ENCODE assay signal across 26 cellular contexts in the genomic region with DNA sequence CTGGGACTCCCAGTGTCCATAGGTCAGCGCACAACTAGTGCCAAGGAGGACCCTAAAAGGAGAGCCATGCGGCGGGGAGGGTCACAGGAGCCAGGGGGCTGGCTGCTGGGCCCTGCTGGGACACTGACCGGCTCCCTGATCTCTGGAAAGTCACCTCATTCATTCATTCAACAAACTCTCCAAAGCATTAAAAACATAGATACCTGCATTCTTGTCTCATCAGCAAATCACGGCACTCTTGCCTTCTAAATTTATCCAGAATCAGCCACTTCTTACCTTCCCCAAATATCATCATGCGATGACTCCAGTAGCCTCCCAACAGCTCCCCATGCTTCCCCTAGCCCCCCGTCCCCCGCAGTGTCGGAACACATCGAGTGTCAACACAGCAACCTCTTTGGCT.
DNase-seq lines count a peak whose midpoint lies in the region; ATAC-seq, FAIRE-seq and TF ChIP-seq lines count a peak whose summit lies in the region.
"Had no signal": no experiment of that assay in that cellular context is flagged by ENCODE, and none has a peak within 500 bp of the region (broad histone marks: within the 10 kb centered on the region; RNA-seq: fewer than 3 reads in every experiment).

No MANE protein-coding gene starts in this region.

- FAIRE-seq in A549 (lab: Jason Lieb, UNC) (no peak), K562 (lab: Jason Lieb, UNC) (no peak)
- FAIRE-seq: kidney, RCC 7860 had no signal

- intact Hi-C loops in K562 (cut with micrococcal nuclease) (loop anchor here (10.0 kb wide), 1 partner anchor 46 kb away; no protein-coding TSS in a partner anchor), sigmoid colon (cut with DNase I) (no loop called here)

- no peaks in the 10 kb centered on the region for H3K79me2 ChIP-seq in K562 (ENCODE audit: control insufficient read depth, insufficient read depth, low read length)

- CTCF ChIA-PET in A549 (lab: Yijun Ruan, JAX) (no interaction called here), K562 (lab: Yijun Ruan, JAX; ENCODE audit: low intra/inter-chr PET ratio) (no interaction called here)

- TF ChIP-seq RAD21 in A549 (conservative IDR thresholded peaks at IDR 0.05 in 1 of 2, IDR thresholded peaks at IDR 0.05 in 1 of 2) (no peak), K562 (CRISPR knock-in tag; conservative IDR thresholded peaks at IDR 0.05 in 1 of 2, IDR thresholded peaks at IDR 0.05 in 1 of 2) (no peak)

- TF ChIP-seq POLR2A in A549 (IDR thresholded peaks at IDR 0.05; ENCODE audit: low read length) (no peak), K562 (conservative IDR thresholded peaks at IDR 0.05) (no peak), sigmoid colon (IDR thresholded peaks at IDR 0.05) (no peak), tibial nerve (IDR thresholded peaks at IDR 0.05) (no peak)

- H3K4me2 ChIP-seq in A549, result no peak overlapping the region
- peak overlapping the region; percentile 65 for H3K4me2 ChIP-seq in BLaER1
- no peak overlapping the region for H3K4me2 ChIP-seq in K562 (ENCODE audit: insufficient read depth, low read length)

- no peaks in the 10 kb centered on the region for H3K36me3 ChIP-seq in BLaER1
- H3K36me3 ChIP-seq in K562 (ENCODE audit: control insufficient read depth, insufficient read depth, low read length), result no peaks in the 10 kb centered on the region
- H3K36me3 ChIP-seq in sigmoid colon, result no peaks in the 10 kb centered on the region
- no peaks in the 10 kb centered on the region for H3K36me3 ChIP-seq in tibial nerve
- H3K36me3 ChIP-seq: adrenal gland, HAP-1, lower lobe of right lung, SJCRH30, stomach, tibial artery had no signal

- in situ Hi-C loops in K562 (cut with MboI), result no loop called here

- no peak overlapping the region for H3K4me3 ChIP-seq in A549
- no peak overlapping the region for H3K4me3 ChIP-seq in BLaER1
- H3K4me3 ChIP-seq in K562, result no peak overlapping the region
- H3K4me3 ChIP-seq in sigmoid colon, result no peak overlapping the region
- no peak overlapping the region for H3K4me3 ChIP-seq in tibial nerve
- H3K4me3 ChIP-seq: adrenal gland, body of pancreas, HAP-1, lower lobe of right lung, SJCRH30, stomach, tibial artery had no signal

- H3K4me1 ChIP-seq in A549, result peaks cover 37% of the 10 kb centered on the region
- H3K4me1 ChIP-seq in BLaER1, result peaks cover 59% of the 10 kb centered on the region
- peaks cover 32 to 41% of the 10 kb centered on the region in 2 experiments for H3K4me1 ChIP-seq in K562 (replicated peaks in 1 of 2; ENCODE audit: control insufficient read depth in 2 of 2, insufficient read depth in 2 of 2, low read length in 2 of 2)
- H3K4me1 ChIP-seq in sigmoid colon, result peaks cover 0 to 10% (median 8%) of the 10 kb centered on the region in 4 donors
- H3K4me1 ChIP-seq in tibial nerve, result peaks cover 0 to 27% (median 10%) of the 10 kb centered on the region in 4 donors

- no peak overlapping the region for H2AFZ ChIP-seq in K562 (ENCODE audit: low read depth, low read length)

- ATAC-seq in A549 (no peak), K562 (no peak), HG02938 (IDR thresholded peaks at IDR 0.05; ENCODE audit: unreplicated experiment) (no peak)
- ATAC-seq: body of pancreas; lower lobe of right lung; naive thymus-derived CD8-positive, alpha-beta T cell had no signal

- H3K9me3 ChIP-seq in A549 (no peaks in the 10 kb centered on the region), BLaER1 (no peaks in the 10 kb centered on the region), K562 (replicated peaks; ENCODE audit: control insufficient read depth, insufficient read depth, low read depth, low read length) (no peaks in the 10 kb centered on the region), sigmoid colon (no peaks in the 10 kb centered on the region), tibial nerve (no peaks in the 10 kb centered on the region)
- H3K9me3 ChIP-seq: adrenal gland, body of pancreas, HAP-1, lower lobe of right lung, SJCRH30, stomach, tibial artery had no signal

- POLR2A ChIA-PET in A549 (lab: Yijun Ruan, JAX), result no interaction called here
- POLR2A ChIA-PET in K562 (lab: Yijun Ruan, JAX), result no interaction called here

- no peak overlapping the region for H3K27ac ChIP-seq in A549
- no peak overlapping the region; the same call in 1 of the 2 replicates for H3K27ac ChIP-seq in BLaER1
- no peak overlapping the region for H3K27ac ChIP-seq in K562 (ENCODE audit: extremely low read depth, low read depth, low read length)
- H3K27ac ChIP-seq in sigmoid colon, result no peak overlapping the region
- H3K27ac ChIP-seq in tibial nerve, result no peak overlapping the region
- H3K27ac ChIP-seq: adrenal gland, body of pancreas, C4-2B, lower lobe of right lung, SJCRH30, stomach, tibial artery had no signal

- 84% methylated on average over 10 of the region's 10 CpGs for WGBS in A549 (ENCODE audit: missing lambda C conversion rate)
- 76% methylated on average over 9 of the region's 10 CpGs for WGBS in K562 (ENCODE audit: insufficient coverage, low coverage, missing lambda C conversion rate)
- 78 to 94% methylated on average over 10 of the region's 10 CpGs for WGBS in sigmoid colon, 2 donors
- WGBS in tibial nerve, 2 donors, result 89 to 91% methylated on average over 10 of the region's 10 CpGs

- TF ChIP-seq EP300 in A549 (IDR thresholded peaks at IDR 0.05) (no peak), K562 (IDR thresholded peaks at IDR 0.05; ENCODE audit: low read length) (no peak), sigmoid colon (IDR thresholded peaks at IDR 0.05) (no peak), tibial nerve (IDR thresholded peaks at IDR 0.05) (no peak)

- DNase-seq in A549 (ENCODE audit: low read depth in 1 of 2, low spot score in 1 of 2) (no peak), K562 (ENCODE audit: extremely low read depth in 1 of 4, low spot score in 3 of 4) (no peak), sigmoid colon (peak; percentile 19), tibial nerve (ENCODE audit: low spot score in 2 of 2) (no peak), hippocampal formation (lab: John Stamatoyannopoulos, UW) (no peak)
- DNase-seq: activated CD4-positive, alpha-beta T cell treated with anti-CD3 and anti-CD28 coated beads for 48 hours; activated naive CD4-positive, alpha-beta T cell treated with Interleukin-2 at 50 U/mL for 16 hours; activated T-cell treated with anti-CD3 and anti-CD28 coated beads, Interleukin-2, amount 50 U/mL, for 48 hours; adrenal gland; body of pancreas; DMS79 treated with DMSO at 0.1 percent for 48 hours; erythroblast; kidney; lower lobe of right lung; naive thymus-derived CD8-positive, alpha-beta T cell; NCI-H146; NCI-H446; NCI-H774; SJCRH30; stomach had no signal

- H3K27me3 ChIP-seq in BLaER1 (no peaks in the 10 kb centered on the region), K562 (ENCODE audit: control insufficient read depth in 2 of 2, insufficient read depth in 2 of 2, low read length in 2 of 2) (no peaks in the 10 kb centered on the region), sigmoid colon (no peaks in the 10 kb centered on the region), tibial nerve (no peaks in the 10 kb centered on the region)
- H3K27me3 ChIP-seq: adrenal gland, body of pancreas, SJCRH30, tibial artery had no signal

- H3K9ac ChIP-seq in BLaER1 (no peak overlapping the region; the same call in 1 of the 2 replicates), K562 (ENCODE audit: insufficient read depth in 1 of 2, low read depth in 2 of 2, low read length in 2 of 2) (no peak overlapping the region)

- TF ChIP-seq CTCF in A549 (IDR thresholded peaks at IDR 0.05) (no peak), K562 (IDR thresholded peaks at IDR 0.05 in 2 of 3, conservative IDR thresholded peaks at IDR 0.05 in 1 of 3; ENCODE audit: insufficient read depth in 2 of 3, low read depth in 1 of 3, low read length in 3 of 3) (no peak), sigmoid colon (IDR thresholded peaks at IDR 0.05) (no peak), tibial nerve (IDR thresholded peaks at IDR 0.05) (no peak)

- no TSS peak for BruUV-seq in K562 (replicated peaks; lab: Mats Ljungman, UMichigan)

- no peaks in the 10 kb centered on the region for H3K9me1 ChIP-seq in K562 (ENCODE audit: control insufficient read depth, insufficient read depth, low read length)

- H4K20me1 ChIP-seq in BLaER1, result no peaks in the 10 kb centered on the region
- H4K20me1 ChIP-seq in K562 (replicated peaks; ENCODE audit: control insufficient read depth, insufficient read depth, low read length), result no peaks in the 10 kb centered on the region

TF ChIP-seq in A549, 52 proteins besides CTCF, POLR2A, EP300 and RAD21:
- TF ChIP-seq MAFK (IDR thresholded peaks at IDR 0.05; ENCODE audit: partially characterized antibody) (peak; percentile 55), ZNF302 (CRISPR knock-in tag; IDR thresholded peaks at IDR 0.05) (no peak), HOXB5 (CRISPR knock-in tag; IDR thresholded peaks at IDR 0.05) (no peak)

TF ChIP-seq in K562, 482 proteins besides CTCF, POLR2A, EP300 and RAD21 (continues in another document):
- TF ChIP-seq, protein P1, sequence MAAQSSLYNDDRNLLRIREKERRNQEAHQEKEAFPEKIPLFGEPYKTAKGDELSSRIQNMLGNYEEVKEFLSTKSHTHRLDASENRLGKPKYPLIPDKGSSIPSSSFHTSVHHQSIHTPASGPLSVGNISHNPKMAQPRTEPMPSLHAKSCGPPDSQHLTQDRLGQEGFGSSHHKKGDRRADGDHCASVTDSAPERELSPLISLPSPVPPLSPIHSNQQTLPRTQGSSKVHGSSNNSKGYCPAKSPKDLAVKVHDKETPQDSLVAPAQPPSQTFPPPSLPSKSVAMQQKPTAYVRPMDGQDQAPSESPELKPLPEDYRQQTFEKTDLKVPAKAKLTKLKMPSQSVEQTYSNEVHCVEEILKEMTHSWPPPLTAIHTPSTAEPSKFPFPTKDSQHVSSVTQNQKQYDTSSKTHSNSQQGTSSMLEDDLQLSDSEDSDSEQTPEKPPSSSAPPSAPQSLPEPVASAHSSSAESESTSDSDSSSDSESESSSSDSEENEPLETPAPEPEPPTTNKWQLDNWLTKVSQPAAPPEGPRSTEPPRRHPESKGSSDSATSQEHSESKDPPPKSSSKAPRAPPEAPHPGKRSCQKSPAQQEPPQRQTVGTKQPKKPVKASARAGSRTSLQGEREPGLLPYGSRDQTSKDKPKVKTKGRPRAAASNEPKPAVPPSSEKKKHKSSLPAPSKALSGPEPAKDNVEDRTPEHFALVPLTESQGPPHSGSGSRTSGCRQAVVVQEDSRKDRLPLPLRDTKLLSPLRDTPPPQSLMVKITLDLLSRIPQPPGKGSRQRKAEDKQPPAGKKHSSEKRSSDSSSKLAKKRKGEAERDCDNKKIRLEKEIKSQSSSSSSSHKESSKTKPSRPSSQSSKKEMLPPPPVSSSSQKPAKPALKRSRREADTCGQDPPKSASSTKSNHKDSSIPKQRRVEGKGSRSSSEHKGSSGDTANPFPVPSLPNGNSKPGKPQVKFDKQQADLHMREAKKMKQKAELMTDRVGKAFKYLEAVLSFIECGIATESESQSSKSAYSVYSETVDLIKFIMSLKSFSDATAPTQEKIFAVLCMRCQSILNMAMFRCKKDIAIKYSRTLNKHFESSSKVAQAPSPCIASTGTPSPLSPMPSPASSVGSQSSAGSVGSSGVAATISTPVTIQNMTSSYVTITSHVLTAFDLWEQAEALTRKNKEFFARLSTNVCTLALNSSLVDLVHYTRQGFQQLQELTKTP (IDR thresholded peaks at IDR 0.05; ENCODE audit: low read depth in 1 of 2, partially characterized antibody in 2 of 2), result no peak
- TF ChIP-seq C11orf30 (IDR thresholded peaks at IDR 0.05; ENCODE audit: low read depth) (peak; percentile 50; the same call in 1 of the 2 replicates), ZNF316 (IDR thresholded peaks at IDR 0.05) (peak; percentile 71), MAFG (tag; conservative IDR thresholded peaks at IDR 0.05) (peak; percentile 37; the same call in 1 of the 2 replicates), MTA2 (IDR thresholded peaks at IDR 0.05; ENCODE audit: low read depth) (no peak)
